ENCODE assay signal across 1 cellular context in genomic region chr6:13256614-13257013, GRCh38.
TF ChIP-seq lines count a peak whose summit lies in the region.

No MANE protein-coding gene starts in this region.

TF ChIP-seq in HepG2, 621 proteins besides CTCF, POLR2A, EP300 and RAD21 (continued from another document):
- TF ChIP-seq ATF4 (CRISPR knock-in tag; IDR thresholded peaks at IDR 0.05) (peak in 1 of 2 experiments; percentile 87; a peak in 2 of 4 replicates), THAP8 (CRISPR knock-in tag; IDR thresholded peaks at IDR 0.05; ENCODE audit: borderline replicate concordance) (no peak), ATF3 (CRISPR knock-in tag; IDR thresholded peaks at IDR 0.05) (no peak), CEBPB (IDR thresholded peaks at IDR 0.05; ENCODE audit: borderline replicate concordance, low read depth, low read length) (peak; percentile 52; the same call in 1 of the 2 replicates), ZFP36L2 (CRISPR knock-in tag; IDR thresholded peaks at IDR 0.05) (no peak), HNF4A (CRISPR knock-in tag; IDR thresholded peaks at IDR 0.05) (peak; percentile 64), ZNF644 (CRISPR knock-in tag; IDR thresholded peaks at IDR 0.05; ENCODE audit: low read depth) (peak; percentile 72; the same call in 1 of the 2 replicates), SKI (IDR thresholded peaks at IDR 0.05; ENCODE audit: partially characterized antibody) (peak; percentile 92), ZNF224 (CRISPR knock-in tag; IDR thresholded peaks at IDR 0.05) (no peak), ZBTB20 (CRISPR knock-in tag; IDR thresholded peaks at IDR 0.05; ENCODE audit: borderline replicate concordance, low read depth) (no peak), RARA (CRISPR knock-in tag; IDR thresholded peaks at IDR 0.05) (peak; percentile 48), PPARG (CRISPR knock-in tag; conservative IDR thresholded peaks at IDR 0.05) (peak; percentile 61; the same call in 1 of the 2 replicates), NR2F1 (CRISPR knock-in tag; IDR thresholded peaks at IDR 0.05) (peak in 1 of 2 experiments; percentile 29; a peak in 1 of 4 replicates), NCOR1 (IDR thresholded peaks at IDR 0.05; ENCODE audit: borderline replicate concordance, low read length) (peak; percentile 42; the same call in 1 of the 2 replicates), SOX13 (IDR thresholded peaks at IDR 0.05) (no peak), SOX13 (CRISPR knock-in tag; conservative IDR thresholded peaks at IDR 0.05 in 1 of 2, IDR thresholded peaks at IDR 0.05 in 1 of 2) (peak in 1 of 2 experiments; percentile 53; a peak in 2 of 4 replicates), BCL6 (CRISPR knock-in tag; IDR thresholded peaks at IDR 0.05) (peak; percentile 61; the same call in 1 of the 2 replicates), MAFK (conservative IDR thresholded peaks at IDR 0.05 in 1 of 2, IDR thresholded peaks at IDR 0.05 in 1 of 2; ENCODE audit: low read length in 2 of 2) (no peak), CEBPG (CRISPR knock-in tag; IDR thresholded peaks at IDR 0.05) (peak; percentile 76), TBL1XR1 (IDR thresholded peaks at IDR 0.05; ENCODE audit: borderline replicate concordance, low read length, partially characterized antibody) (peak; percentile 59), NR2F6 (IDR thresholded peaks at IDR 0.05) (peak; percentile 34; the same call in 1 of the 2 replicates), NR2F6 (CRISPR knock-in tag; IDR thresholded peaks at IDR 0.05) (0 out of 2 replicates have a peak, but pooled peaks have one; percentile 45)
